ENCODE assay signal across 5 cellular contexts in genomic region chr3:143661677-143662076, GRCh38.
"Had no signal": no experiment of that assay in that cellular context is flagged by ENCODE, and none has a peak within 500 bp of the region (broad histone marks: within the 10 kb centered on the region; RNA-seq: fewer than 3 reads in every experiment).

No MANE protein-coding gene starts in this region.

- DNase-seq: H9, HCEC 1CT, IMR-90 had no signal

- ATAC-seq: GM23338, K562 had no signal

- H3K4me3 ChIP-seq: GM23338, K562 had no signal
